Comparison of ENCODE assay signal across 8 cellular contexts in genomic region chr1:221439734-221440436, GRCh38.
DNase-seq lines count a peak whose midpoint lies in the region; ATAC-seq lines count a peak whose summit lies in the region.

No MANE protein-coding gene starts in this region.

- H3K9me2 ChIP-seq in Karpas-422 (replicated peaks; ENCODE audit: insufficient read depth, low read length), result no peaks in the 10 kb centered on the region

- POLR2A ChIA-PET in activated CD4-positive, alpha-beta memory T cell treated with anti-CD3 and anti-CD28 coated beads for 36 hours (lab: Charles Lee), result interaction anchor here (1.1 to 1.4 kb wide), 5 partner anchors 256 to 390 kb away, joined by 3 to 6 read pairs (median 3); no protein-coding TSS in a partner anchor

- H3K36me3 Mint-ChIP-seq in activated CD4-positive, alpha-beta memory T cell treated with anti-CD3 and anti-CD28 coated beads for 36 hours, result no peaks in the 10 kb centered on the region

- no peak for ATAC-seq in HG02970 (IDR thresholded peaks at IDR 0.05; ENCODE audit: low FRiP score, unreplicated experiment)

- peak overlapping the region; percentile 81 for H3K27ac Mint-ChIP-seq in activated CD4-positive, alpha-beta memory T cell treated with anti-CD3 and anti-CD28 coated beads for 36 hours

- DNase-seq in activated naive CD4-positive, alpha-beta T cell treated with Interleukin-2 at 50 U/mL for 16 hours, result peak; percentile 56
- no peak for DNase-seq in activated naive CD4-positive, alpha-beta T cell (lab: John Stamatoyannopoulos, UW)
- DNase-seq in activated CD4-positive, alpha-beta memory T cell treated with anti-CD3 and anti-CD28 coated beads for 36 hours, result peak; percentile 67
- DNase-seq in foreskin melanocyte (peak; percentile 19), cerebellum (ENCODE audit: low spot score) (no peak), Karpas-422 (no peak)
- peak in 2 of 3 experiments; percentile 19 to 55 for DNase-seq in stimulated activated CD4-positive, alpha-beta T cell treated with anti-CD3 and anti-CD28 coated beads, TNF-alpha, amount 100 ng/mL, for 24 hours (ENCODE audit: low read depth in 3 of 3)

- CTCF ChIA-PET in activated CD4-positive, alpha-beta memory T cell treated with anti-CD3 and anti-CD28 coated beads for 36 hours (lab: Charles Lee), result interaction anchor here (1.2 to 1.5 kb wide), 4 partner anchors 8 to 355 kb away, joined by 3 to 4 read pairs (median 3); no protein-coding TSS in a partner anchor

- peaks cover 6% of the 10 kb centered on the region for H3K27me3 Mint-ChIP-seq in activated CD4-positive, alpha-beta memory T cell treated with anti-CD3 and anti-CD28 coated beads for 36 hours

- no peak overlapping the region for H3K9ac ChIP-seq in Karpas-422 (ENCODE audit: low read length)

- no peak overlapping the region for H3K27ac ChIP-seq in Karpas-422 (ENCODE audit: low read length)

- H3K4me1 Mint-ChIP-seq in activated CD4-positive, alpha-beta memory T cell treated with anti-CD3 and anti-CD28 coated beads for 36 hours (ENCODE audit: low read depth), result peaks cover 33% of the 10 kb centered on the region

- H3K4me3 ChIP-seq in Karpas-422 (ENCODE audit: low read length), result no peak overlapping the region

- H4K20me1 ChIP-seq in Karpas-422 (ENCODE audit: insufficient read depth, low read depth, low read length), result no peaks in the 10 kb centered on the region

- intact Hi-C loops in activated CD4-positive, alpha-beta memory T cell treated with anti-CD3 and anti-CD28 coated beads for 36 hours (cut with micrococcal nuclease), result loop anchor here (1.0 to 10.0 kb wide), 13 partner anchors 9 to 561 kb away; partner anchors contain the start of genes DUSP10 and HLX

- no peaks in the 10 kb centered on the region for H3K36me3 ChIP-seq in Karpas-422 (ENCODE audit: insufficient read depth, low read length)

- H3K4me3 Mint-ChIP-seq in activated CD4-positive, alpha-beta memory T cell treated with anti-CD3 and anti-CD28 coated beads for 36 hours, result no peak overlapping the region

- no peaks in the 10 kb centered on the region for H3K79me2 ChIP-seq in Karpas-422 (ENCODE audit: low read length)

- H3K9me3 Mint-ChIP-seq in activated CD4-positive, alpha-beta memory T cell treated with anti-CD3 and anti-CD28 coated beads for 36 hours, result no peaks in the 10 kb centered on the region

- H2AFZ ChIP-seq in Karpas-422 (ENCODE audit: low read length), result no peak overlapping the region

- no peaks in the 10 kb centered on the region for H3K9me3 ChIP-seq in Karpas-422 (ENCODE audit: low read length)

- no peaks in the 10 kb centered on the region for H3K4me1 ChIP-seq in Karpas-422 (ENCODE audit: low read length)

- no peak overlapping the region for H3K4me2 ChIP-seq in Karpas-422 (ENCODE audit: low read depth, low read length, poor library complexity, severe bottlenecking)

- H3K27me3 ChIP-seq in Karpas-422 (ENCODE audit: low read length), result no peaks in the 10 kb centered on the region

Comparison
In these comparisons a context has a peak if more than half of its experiments do, and no peak if none do; other contexts are left out.
1. DNase-seq: peak in activated naive CD4-positive, alpha-beta T cell treated with Interleukin-2 at 50 U/mL for 16 hours (single experiment), activated CD4-positive, alpha-beta memory T cell treated with anti-CD3 and anti-CD28 coated beads for 36 hours (single experiment), foreskin melanocyte (single experiment) and stimulated activated CD4-positive, alpha-beta T cell treated with anti-CD3 and anti-CD28 coated beads, TNF-alpha, amount 100 ng/mL, for 24 hours (2 of 3); none in activated naive CD4-positive, alpha-beta T cell (0 of 4), cerebellum (single experiment) and Karpas-422 (single experiment).